Comparison of ENCODE assay signal across 1 cellular context in genomic region chr17:77085916-77086432, GRCh38.
TF ChIP-seq lines count a peak whose summit lies in the region.

No MANE protein-coding gene starts in this region.

TF ChIP-seq in HCT116, 20 proteins besides CTCF, POLR2A, EP300 and RAD21:
- TF ChIP-seq, protein P1, sequence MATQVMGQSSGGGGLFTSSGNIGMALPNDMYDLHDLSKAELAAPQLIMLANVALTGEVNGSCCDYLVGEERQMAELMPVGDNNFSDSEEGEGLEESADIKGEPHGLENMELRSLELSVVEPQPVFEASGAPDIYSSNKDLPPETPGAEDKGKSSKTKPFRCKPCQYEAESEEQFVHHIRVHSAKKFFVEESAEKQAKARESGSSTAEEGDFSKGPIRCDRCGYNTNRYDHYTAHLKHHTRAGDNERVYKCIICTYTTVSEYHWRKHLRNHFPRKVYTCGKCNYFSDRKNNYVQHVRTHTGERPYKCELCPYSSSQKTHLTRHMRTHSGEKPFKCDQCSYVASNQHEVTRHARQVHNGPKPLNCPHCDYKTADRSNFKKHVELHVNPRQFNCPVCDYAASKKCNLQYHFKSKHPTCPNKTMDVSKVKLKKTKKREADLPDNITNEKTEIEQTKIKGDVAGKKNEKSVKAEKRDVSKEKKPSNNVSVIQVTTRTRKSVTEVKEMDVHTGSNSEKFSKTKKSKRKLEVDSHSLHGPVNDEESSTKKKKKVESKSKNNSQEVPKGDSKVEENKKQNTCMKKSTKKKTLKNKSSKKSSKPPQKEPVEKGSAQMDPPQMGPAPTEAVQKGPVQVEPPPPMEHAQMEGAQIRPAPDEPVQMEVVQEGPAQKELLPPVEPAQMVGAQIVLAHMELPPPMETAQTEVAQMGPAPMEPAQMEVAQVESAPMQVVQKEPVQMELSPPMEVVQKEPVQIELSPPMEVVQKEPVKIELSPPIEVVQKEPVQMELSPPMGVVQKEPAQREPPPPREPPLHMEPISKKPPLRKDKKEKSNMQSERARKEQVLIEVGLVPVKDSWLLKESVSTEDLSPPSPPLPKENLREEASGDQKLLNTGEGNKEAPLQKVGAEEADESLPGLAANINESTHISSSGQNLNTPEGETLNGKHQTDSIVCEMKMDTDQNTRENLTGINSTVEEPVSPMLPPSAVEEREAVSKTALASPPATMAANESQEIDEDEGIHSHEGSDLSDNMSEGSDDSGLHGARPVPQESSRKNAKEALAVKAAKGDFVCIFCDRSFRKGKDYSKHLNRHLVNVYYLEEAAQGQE (IDR thresholded peaks at IDR 0.05; ENCODE audit: low read depth) = no peak
- TF ChIP-seq FOSL1 (IDR thresholded peaks at IDR 0.05; ENCODE audit: low read depth) (no peak), POLR2AphosphoS5 (IDR thresholded peaks at IDR 0.05; ENCODE audit: low read depth, low read length) (no peak), CBX3 (IDR thresholded peaks at IDR 0.05; ENCODE audit: low read depth) (no peak), EZH2phosphoT487 (IDR thresholded peaks at IDR 0.05; ENCODE audit: borderline replicate concordance) (no peak), TCF7L2 (IDR thresholded peaks at IDR 0.05; ENCODE audit: borderline replicate concordance, extremely low read depth, insufficient read depth, insufficient read length) (no peak), SRF (IDR thresholded peaks at IDR 0.05; ENCODE audit: low read depth) (no peak), JUND (IDR thresholded peaks at IDR 0.05) (no peak), ZNF274 (IDR thresholded peaks at IDR 0.05; ENCODE audit: low read depth, low read length) (no peak), ELF1 (IDR thresholded peaks at IDR 0.05; ENCODE audit: borderline replicate concordance, low read depth) (no peak), SP1 (IDR thresholded peaks at IDR 0.05; ENCODE audit: low read depth) (no peak), ATF3 (IDR thresholded peaks at IDR 0.05) (no peak), ZBTB33 (IDR thresholded peaks at IDR 0.05; ENCODE audit: extremely low read depth, insufficient replicate concordance, low read length) (no peak)
